Comparison of ENCODE assay signal across 8 cellular contexts in genomic region chr9:128551652-128552152, GRCh38. TPM values are rescaled to one million over a fixed set of nuclear protein-coding genes. Genes with fewer than 3 reads are reported as not detected.
A peak's percentile ranks its signal among the peaks of the same experiment; 100 is the strongest.
DNase-seq lines count a peak whose midpoint lies in the region; ATAC-seq and TF ChIP-seq lines count a peak whose summit lies in the region.

No MANE protein-coding gene starts in this region.

- 3 to 4% methylated on average over 7 to 9 of the region's 22 CpGs for WGBS in esophagus squamous epithelium, 2 donors

- CTCF ChIA-PET in PC-9 (lab: Charles Lee), result no interaction called here

- ATAC-seq in GM19455 (IDR thresholded peaks at IDR 0.05; ENCODE audit: unreplicated experiment) (peak; percentile 27), GM19324 (IDR thresholded peaks at IDR 0.05; ENCODE audit: low FRiP score, unreplicated experiment) (no peak)

- no TSS peak for BruUV-seq in PC-9 (replicated peaks; lab: Mats Ljungman, UMichigan)

- H3K9me2 ChIP-seq in PC-9 (ENCODE audit: insufficient read depth), result no peaks in the 10 kb centered on the region

- H3K27ac ChIP-seq in PC-9 (no peak overlapping the region), esophagus squamous epithelium (peak overlapping the region; percentile 91 to 99 (median 96))

- peaks cover 13% of the 10 kb centered on the region; the same call in 1 of the 2 replicates for H4K20me1 ChIP-seq in PC-9 (ENCODE audit: insufficient read depth)

- POLR2A ChIA-PET in PC-9 (lab: Charles Lee; ENCODE audit: unreplicated experiment), result interaction anchor here (0.5 to 1.0 kb wide), 9 partner anchors 9 to 1471 kb away, joined by 3 to 27 read pairs (median 4); partner anchors contain the start of genes CERCAM, GOLGA2 and SWI5

- peak overlapping the region; percentile 81 for H3K4me2 ChIP-seq in PC-9

- peaks cover 37% of the 10 kb centered on the region for H3K79me2 ChIP-seq in PC-9 (ENCODE audit: low read depth)

- H3F3A ChIP-seq in PC-9 (ENCODE audit: insufficient read depth, low read depth), result peaks cover 33% of the 10 kb centered on the region

- H3K4me3 ChIP-seq in PC-9, result peak overlapping the region; percentile 62
- peak overlapping the region; percentile 70 to 97 (median 84) for H3K4me3 ChIP-seq in esophagus squamous epithelium

- no peak for TF ChIP-seq CTCF in PC-9 (conservative IDR thresholded peaks at IDR 0.05)
- no peak for TF ChIP-seq CTCF in esophagus squamous epithelium (IDR thresholded peaks at IDR 0.05)

- H3K36me3 ChIP-seq in PC-9 (ENCODE audit: low read depth), result 0 out of 2 replicates have a peak, but pooled peaks cover 3% of the 10 kb centered on the region
- H3K36me3 ChIP-seq in esophagus squamous epithelium, result no peaks in the 10 kb centered on the region

- H3K4me1 ChIP-seq in PC-9 (replicated peaks; ENCODE audit: insufficient read depth) (peaks cover 33% of the 10 kb centered on the region), esophagus squamous epithelium (peaks cover 27 to 56% (median 52%) of the 10 kb centered on the region in 3 donors)

- H3K27me3 ChIP-seq in PC-9 (ENCODE audit: insufficient read depth, low read depth), result no peaks in the 10 kb centered on the region
- H3K27me3 ChIP-seq in esophagus squamous epithelium, result no peaks in the 10 kb centered on the region

- H3K9me3 ChIP-seq in PC-9 (ENCODE audit: insufficient read depth, low read depth), result no peaks in the 10 kb centered on the region
- H3K9me3 ChIP-seq in esophagus squamous epithelium, result no peaks in the 10 kb centered on the region

- intact Hi-C loops in PC-9 (cut with micrococcal nuclease; ENCODE audit: unreplicated experiment) (loop anchor here (5.0 to 10.0 kb wide), 2 partner anchors 424 to 503 kb away; partner anchors contain the start of gene PTGES2), esophagus squamous epithelium (cut with DNase I) (no loop called here)

- DNase-seq in PC-9 (no peak), esophagus squamous epithelium (lab: John Stamatoyannopoulos, UW) (no peak), pons (ENCODE audit: low spot score) (peak; percentile 46), D341Med (ENCODE audit: low spot score) (no peak), glomerular visceral epithelial cell (ENCODE audit: extremely low spot score) (no peak), NOMO-1 treated with DMSO at 0.1 percent for 48 hours (lab: John Stamatoyannopoulos, UW; ENCODE audit: unreplicated experiment) (no peak)

- TF ChIP-seq POLR2A in esophagus squamous epithelium (IDR thresholded peaks at IDR 0.05), result peak in 2 of 4 donors; percentile 26 to 30

- H2AFZ ChIP-seq in PC-9, result peak overlapping the region; percentile 73

RNA-seq across cellular contexts. Expression of gene SPTAN1, which starts 0.7 kb away (rescaled TPM):
- total RNA-seq in PC-9 (2021) (214 and 239 TPM in 2 replicates), esophagus squamous epithelium (100 to 1,000 TPM in 3 of 4 donors, 10 to 100 TPM in 1; 97.8 to 233 (median 160) TPM)

RNA-seq across cellular contexts. Expression of gene GLE1, which starts 47.2 kb away (rescaled TPM):
- total RNA-seq in PC-9 (2021), result 67.2 and 74.2 TPM in 2 replicates
- total RNA-seq in esophagus squamous epithelium, result 10 to 100 TPM; 21.4 to 31.2 (median 24.4) TPM
